25 cellular contexts compared by ENCODE assay signal in genomic region chr2:229511524-229511923, GRCh38.
"Had no signal": no experiment of that assay in that cellular context is flagged by ENCODE, and none has a peak within 500 bp of the region (broad histone marks: within the 10 kb centered on the region; RNA-seq: fewer than 3 reads in every experiment).

No MANE protein-coding gene starts in this region.

- H3K9ac ChIP-seq: KMS-11, SK-N-SH had no signal

- H3K4me1 ChIP-seq: Peyer's patch, SJCRH30 had no signal

- ATAC-seq: activated naive CD4-positive, alpha-beta T cell treated with anti-CD3 and anti-CD28 coated beads, Interleukin-2, amount 50 U/mL, for 72 hours; activated naive CD8-positive, alpha-beta T cell treated with anti-CD3 and anti-CD28 coated beads, Interleukin-2, amount 50 U/mL, for 24 hours; activated T-cell treated with anti-CD3 and anti-CD28 coated beads, Interleukin-2, amount 50 U/mL, for 4 hours had no signal

- H3K9me3 ChIP-seq: Peyer's patch, SJCRH30, SK-N-SH had no signal

- H3K27me3 ChIP-seq: Peyer's patch, SJCRH30 had no signal

- H3K4me3 ChIP-seq: Peyer's patch, SJCRH30 had no signal

- H3K36me3 ChIP-seq: Peyer's patch, SJCRH30 had no signal

- H3K4me2 ChIP-seq: KMS-11, SK-N-SH had no signal

- H3K27ac ChIP-seq: KMS-11, Peyer's patch, RWPE1, SJCRH30, VCaP had no signal

- DNase-seq: activated CD4-positive, alpha-beta memory T cell treated with anti-CD3 and anti-CD28 coated beads for 36 hours; activated CD4-positive, alpha-beta T cell treated with anti-CD3 and anti-CD28 coated beads, Interleukin-2, amount 10 ng/mL, durations not matched to agents 7 days and 5 days; activated CD4-positive, CD25-positive, alpha-beta regulatory T cell; activated CD8-positive, alpha-beta memory T cell treated with anti-CD3 and anti-CD28 coated beads for 24 hours; activated effector memory CD4-positive, alpha-beta T cell treated with anti-CD3 and anti-CD28 coated beads, Interleukin-2, amount 50 U/mL, for 16 hours; activated naive CD4-positive, alpha-beta T cell treated with Interleukin-2 at 50 U/mL for 16 hours; activated naive CD8-positive, alpha-beta T cell treated with anti-CD3 and anti-CD28 coated beads, Interleukin-2, amount 50 U/mL, for 24 hours; activated T-cell treated with anti-CD3 and anti-CD28 coated beads, Interleukin-2, amount 50 U/mL, for 4 hours; amygdala; MM.1S; NCI-H1105; NCI-H1436 treated with DMSO at 0.1 percent for 48 hours; NCI-H187; NCI-H2081; NCI-H446; NCI-H524; Peyer's patch; Right ventricle myocardium superior; SJCRH30; SK-N-SH; T-helper 1 cell had no signal
